9 cellular contexts compared by ENCODE assay signal in genomic region chr6:167182913-167183314, GRCh38. TPM values are rescaled to one million over a fixed set of nuclear protein-coding genes. Genes with fewer than 3 reads are reported as not detected.
DNase-seq lines count a peak whose midpoint lies in the region; ATAC-seq, FAIRE-seq and TF ChIP-seq lines count a peak whose summit lies in the region.
"Not testable (repeated sequence)": the region's sequence is repeated elsewhere in the genome, so short reads cannot be mapped to it uniquely, and the experiment has no call there.
"Had no signal": no experiment of that assay in that cellular context is flagged by ENCODE, and none has a peak within 500 bp of the region (broad histone marks: within the 10 kb centered on the region; RNA-seq: fewer than 3 reads in every experiment).

No MANE protein-coding gene starts in this region.

- not testable (repeated sequence) for TF ChIP-seq POLR2A in GM12878 (IDR thresholded peaks at IDR 0.05; ENCODE audit: low read depth, low read length)

- H3K9ac ChIP-seq in GM12878 (ENCODE audit: control insufficient read depth, insufficient read depth, low read length); neural cell (ENCODE audit: low read length): not testable (repeated sequence)

- peak; percentile 86 for ATAC-seq in GM18868 (IDR thresholded peaks at IDR 0.05; ENCODE audit: unreplicated experiment)
- peak; percentile 83 for ATAC-seq in GM21825 (IDR thresholded peaks at IDR 0.05; ENCODE audit: unreplicated experiment)
- ATAC-seq in HG03103 (IDR thresholded peaks at IDR 0.05; ENCODE audit: low read depth, unreplicated experiment) = peak; percentile 60
- peak; percentile 97 for ATAC-seq in GM12878
- ATAC-seq in left cardiac atrium = peak; percentile 78 to 79

- H3K4me2 ChIP-seq in PC-9; GM12878 (ENCODE audit: control insufficient read depth, insufficient read depth); neural cell (ENCODE audit: low read length): not testable (repeated sequence)

- H3K27me3 ChIP-seq in PC-9 (ENCODE audit: insufficient read depth, low read depth); GM12878 (replicated peaks in 1 of 2; ENCODE audit: control insufficient read depth in 2 of 2, insufficient read depth in 2 of 2, low read length in 1 of 2); neural cell (ENCODE audit: insufficient read depth, low read depth, low read length): not testable (repeated sequence)

- not testable (repeated sequence) for H3K36me3 ChIP-seq in PC-9 (ENCODE audit: low read depth); GM12878 (ENCODE audit: control insufficient read depth in 2 of 2, insufficient read depth in 2 of 2, low read length in 1 of 2); neural cell (ENCODE audit: insufficient read depth, low read length)

- not testable (repeated sequence) for H3F3A ChIP-seq in PC-9 (ENCODE audit: insufficient read depth, low read depth); neural cell (ENCODE audit: insufficient read depth, low read length, poor library complexity, severe bottlenecking)

- TF ChIP-seq RAD21 in GM12878 (IDR thresholded peaks at IDR 0.05; ENCODE audit: insufficient read depth, low read depth, low read length) = not testable (repeated sequence)
- TF ChIP-seq RAD21 in neural cell (conservative IDR thresholded peaks at IDR 0.05) = peak; percentile 53

- TF ChIP-seq EP300 in GM12878 (IDR thresholded peaks at IDR 0.05; ENCODE audit: borderline replicate concordance in 1 of 2, control insufficient read depth in 1 of 2, low read depth in 2 of 2, low read length in 2 of 2); neural cell (conservative IDR thresholded peaks at IDR 0.05; ENCODE audit: poor library complexity, severe bottlenecking): not testable (repeated sequence)

- H3K79me2 ChIP-seq in PC-9 (ENCODE audit: low read depth); GM12878 (ENCODE audit: control insufficient read depth, insufficient read depth, low read length); neural cell (replicated peaks; ENCODE audit: insufficient read depth, low read length): not testable (repeated sequence)

- H3K9me3 ChIP-seq in PC-9 (ENCODE audit: insufficient read depth, low read depth); GM12878 (replicated peaks; ENCODE audit: control insufficient read depth, insufficient read depth, low read length); neural cell (ENCODE audit: low read length): not testable (repeated sequence)

- POLR2A ChIA-PET in PC-9 (lab: Charles Lee; ENCODE audit: unreplicated experiment); GM12878 (lab: Charles Lee): not testable (repeated sequence)

- not testable (repeated sequence) for DNase-seq in PC-9; GM12878 (ENCODE audit: low read depth, low spot score); left cardiac atrium

- not testable (repeated sequence) for H2AFZ ChIP-seq in PC-9; GM12878 (ENCODE audit: control insufficient read depth, low read depth, low read length); neural cell (ENCODE audit: low read depth, low read length)

- TF ChIP-seq CTCF in PC-9 (conservative IDR thresholded peaks at IDR 0.05) (peak; percentile 23; the same call in 1 of the 2 replicates), neural cell (IDR thresholded peaks at IDR 0.05; ENCODE audit: poor library complexity, severe bottlenecking) (peak; percentile 50)
- not testable (repeated sequence) for TF ChIP-seq CTCF in GM12878 (IDR thresholded peaks at IDR 0.05 in 2 of 3, conservative IDR thresholded peaks at IDR 0.05 in 1 of 3; ENCODE audit: control insufficient read depth in 2 of 3, extremely low read depth in 1 of 3, insufficient read depth in 1 of 3, low read depth in 3 of 3, low read length in 3 of 3)

- not testable (repeated sequence) for H4K20me1 ChIP-seq in PC-9 (ENCODE audit: insufficient read depth); GM12878 (ENCODE audit: control insufficient read depth, insufficient read depth); neural cell (ENCODE audit: insufficient read depth)

- SMC1A ChIA-PET in GM12878 (lab: Charles Lee; ENCODE audit: uncharacterized antibody, unreplicated experiment) = not testable (repeated sequence)

- H3K27ac ChIP-seq in PC-9; GM12878 (ENCODE audit: control insufficient read depth, insufficient read depth); neural cell (ENCODE audit: low read length): not testable (repeated sequence)

- not testable (repeated sequence) for BruUV-seq in PC-9 (replicated peaks; lab: Mats Ljungman, UMichigan); GM12878 (replicated peaks; lab: Mats Ljungman, UMichigan)

- not testable (repeated sequence) for H3K4me1 ChIP-seq in PC-9 (replicated peaks; ENCODE audit: insufficient read depth); GM12878 (ENCODE audit: control insufficient read depth, insufficient read depth, low read length)

- in situ Hi-C loops in GM12878 (cut with MboI) = loop anchor here (10.0 kb wide), 1 partner anchor 122 kb away; no protein-coding TSS in a partner anchor

- intact Hi-C loops in PC-9 (cut with micrococcal nuclease; ENCODE audit: unreplicated experiment); GM12878 (cut with micrococcal nuclease; ENCODE audit: unreplicated experiment); left cardiac atrium (cut with DNase I): not testable (repeated sequence)

- 1% methylated on average over 4 of the region's 8 CpGs for WGBS in GM12878 (ENCODE audit: insufficient coverage, insufficient replicate concordance, low lambda C conversion rate, missing lambda C conversion rate)

- RAD21 ChIA-PET in GM12878 (lab: Charles Lee; ENCODE audit: unreplicated experiment) = not testable (repeated sequence)

- CTCF ChIA-PET in PC-9 (lab: Charles Lee); GM12878 (lab: Yijun Ruan, JAX): not testable (repeated sequence)

- H3K9me2 ChIP-seq in PC-9 (ENCODE audit: insufficient read depth); neural cell (ENCODE audit: insufficient read depth, low read length): not testable (repeated sequence)

- H3K4me3 ChIP-seq in PC-9; GM12878; neural cell (ENCODE audit: low read length): not testable (repeated sequence)

- FAIRE-seq in GM12878 (lab: Jason Lieb, UNC) = peak; percentile 100

TF ChIP-seq in neural cell, 6 proteins besides CTCF, POLR2A, EP300 and RAD21:
- peak; percentile 60 for TF ChIP-seq SMC3 (conservative IDR thresholded peaks at IDR 0.05; ENCODE audit: poor library complexity)

RNA-seq across cellular contexts. Expression of gene GPR31, which starts 25.1 kb away (rescaled TPM):
- total RNA-seq in PC-9 (2021) (not detected in 2 replicates), GM12878 (2014; rRNA removed) (not detected in 2 replicates), GM12878 (2014; rRNA removed; fragmentation: Illumina TruSeq; extraction: Trizol) (not detected in 2 replicates), GM12878 (2021) (not detected in 2 replicates), left cardiac atrium (not detected)
- total RNA-seq in GM12878 (2013; cell fraction: nucleolus; rRNA removed) = not detected in 2 replicates
- polyA plus RNA-seq in GM12878 (2011; ENCODE audit: low read depth) = not detected
- polyA plus RNA-seq in GM12878 (2011; rRNA removed) (not detected in 2 replicates), GM12878 (2014; fragmentation: Illumina TruSeq; extraction: Trizol) (not detected in 2 replicates), GM12878 (2014; fragmentation: Nextera tagmentation; extraction: Ambion mirVana) (not detected), GM12878 (2014; rRNA removed) (not detected in 2 replicates), GM12878 (2016; fragmentation: Nextera tagmentation; extraction: Ambion mirVana) (not detected), neural cell (not detected in 2 replicates)
- not detected in 2 replicates for polyA plus RNA-seq in GM12878 (2011; cell fraction: cytosol; rRNA removed)
- polyA plus RNA-seq in GM12878 (2011; cell fraction: nucleus; rRNA removed) = not detected in 2 replicates
- not detected in 2 replicates for polyA plus RNA-seq in GM12878 (2012)
- not detected in 2 replicates for polyA minus RNA-seq in GM12878 (2011; rRNA and poly(A)+ RNA removed)
- polyA minus RNA-seq in GM12878 (2011; cell fraction: cytosol; rRNA and poly(A)+ RNA removed) = not detected in 2 replicates
- polyA minus RNA-seq in GM12878 (2011; cell fraction: nucleus; rRNA and poly(A)+ RNA removed) = not detected in 2 replicates
- not detected in 2 replicates for polyA minus RNA-seq in neural cell
- total RNA-seq: myocyte, skeletal muscle tissue had no signal
